9 cellular contexts compared by ENCODE assay signal in genomic region chr10:58590152-58590551, GRCh38.
DNase-seq lines count a peak whose midpoint lies in the region; ATAC-seq and TF ChIP-seq lines count a peak whose summit lies in the region.
"Had no signal": no experiment of that assay in that cellular context is flagged by ENCODE, and none has a peak within 500 bp of the region (broad histone marks: within the 10 kb centered on the region; RNA-seq: fewer than 3 reads in every experiment).

No MANE protein-coding gene starts in this region.

- no peaks in the 10 kb centered on the region for H3K4me1 Mint-ChIP-seq in activated CD4-positive, alpha-beta T cell treated with anti-CD3 and anti-CD28 coated beads, Interleukin-2, amount 10 ng/mL, durations not matched to agents 24 days and 14 days

- no peaks in the 10 kb centered on the region for H3K36me3 ChIP-seq in MG63
- H3K36me3 ChIP-seq in mucosa of descending colon (ENCODE audit: low read depth) = no peaks in the 10 kb centered on the region

- H3K4me3 Mint-ChIP-seq in activated CD4-positive, alpha-beta T cell treated with anti-CD3 and anti-CD28 coated beads, Interleukin-2, amount 10 ng/mL, durations not matched to agents 24 days and 14 days = no peak overlapping the region

- H3K4me1 ChIP-seq in mucosa of descending colon (ENCODE audit: low read depth) = no peaks in the 10 kb centered on the region

- DNase-seq in AG08395 (ENCODE audit: low spot score) (peak; percentile 94), MG63 (peak; percentile 85), epithelial cell of esophagus (ENCODE audit: low read depth) (peak; percentile 79), mucosa of descending colon (peak in 1 of 3 donors; percentile 24), NCI-H748 (lab: John Stamatoyannopoulos, UW; ENCODE audit: unreplicated experiment) (no peak)
- no peak for DNase-seq in activated CD4-positive, alpha-beta T cell treated with anti-CD3 and anti-CD28 coated beads, Interleukin-2, amount 10 ng/mL, durations not matched to agents 24 days and 14 days
- DNase-seq: NCI-H526 had no signal

- H3K27me3 ChIP-seq in MG63 = no peaks in the 10 kb centered on the region

- ATAC-seq in mucosa of descending colon = peak; percentile 62
- ATAC-seq in GM21529 (IDR thresholded peaks at IDR 0.05; ENCODE audit: unreplicated experiment) = no peak
- ATAC-seq in GM19351 (IDR thresholded peaks at IDR 0.05; ENCODE audit: unreplicated experiment) = no peak

- no peaks in the 10 kb centered on the region for H3K36me3 Mint-ChIP-seq in activated CD4-positive, alpha-beta T cell treated with anti-CD3 and anti-CD28 coated beads, Interleukin-2, amount 10 ng/mL, durations not matched to agents 24 days and 14 days (ENCODE audit: low read depth)

- no peaks in the 10 kb centered on the region for H3K27me3 Mint-ChIP-seq in activated CD4-positive, alpha-beta T cell treated with anti-CD3 and anti-CD28 coated beads, Interleukin-2, amount 10 ng/mL, durations not matched to agents 24 days and 14 days

- H3K4me3 ChIP-seq in MG63 (no peak overlapping the region), epithelial cell of esophagus (ENCODE audit: low read length) (no peak overlapping the region), mucosa of descending colon (no peak overlapping the region)

- H3K9me3 Mint-ChIP-seq in activated CD4-positive, alpha-beta T cell treated with anti-CD3 and anti-CD28 coated beads, Interleukin-2, amount 10 ng/mL, durations not matched to agents 24 days and 14 days = no peaks in the 10 kb centered on the region

- intact Hi-C loops in mucosa of descending colon (cut with DNase I, micrococcal nuclease) = no loop called here
- intact Hi-C loops in activated CD4-positive, alpha-beta T cell treated with anti-CD3 and anti-CD28 coated beads, Interleukin-2, amount 10 ng/mL, durations not matched to agents 24 days and 14 days (cut with micrococcal nuclease) = no loop called here

- no peak overlapping the region for H3K27ac Mint-ChIP-seq in activated CD4-positive, alpha-beta T cell treated with anti-CD3 and anti-CD28 coated beads, Interleukin-2, amount 10 ng/mL, durations not matched to agents 24 days and 14 days

- H3K9me3 ChIP-seq in MG63 (no peaks in the 10 kb centered on the region; the same call in none of the 2 replicates), mucosa of descending colon (no peaks in the 10 kb centered on the region)

- no peak for TF ChIP-seq CTCF in epithelial cell of esophagus (IDR thresholded peaks at IDR 0.05; ENCODE audit: insufficient read depth, low read depth, low read length, missing control alignments)
- no peak for TF ChIP-seq CTCF in mucosa of descending colon (IDR thresholded peaks at IDR 0.05)

Comparison
In these comparisons a context has a peak if more than half of its experiments do, and no peak if none do; other contexts are left out.
1. DNase-seq: peak in AG08395 (single experiment), MG63 (single experiment) and epithelial cell of esophagus (single experiment); none in NCI-H748 (single experiment) and activated CD4-positive, alpha-beta T cell treated with anti-CD3 and anti-CD28 coated beads, Interleukin-2, amount 10 ng/mL, durations not matched to agents 24 days and 14 days (single experiment).